10 cellular contexts compared by ENCODE assay signal in genomic region chr16:7405166-7405565, GRCh38.
DNase-seq lines count a peak whose midpoint lies in the region; ATAC-seq and TF ChIP-seq lines count a peak whose summit lies in the region.
"Had no signal": no experiment of that assay in that cellular context is flagged by ENCODE, and none has a peak within 500 bp of the region (broad histone marks: within the 10 kb centered on the region; RNA-seq: fewer than 3 reads in every experiment).

No MANE protein-coding gene starts in this region.

- no peak for TF ChIP-seq EP300 in suprapubic skin (IDR thresholded peaks at IDR 0.05)

- POLR2A ChIA-PET in naive thymus-derived CD8-positive, alpha-beta T cell (lab: Charles Lee) = no interaction called here
- POLR2A ChIA-PET in activated CD4-positive, alpha-beta T cell treated with anti-CD3 and anti-CD28 coated beads for 36 hours (lab: Charles Lee) = no interaction called here

- DNase-seq in NCI-H2029 (lab: John Stamatoyannopoulos, UW) = peak; percentile 57
- peak; percentile 18 to 87 (median 73) for DNase-seq in dorsolateral prefrontal cortex
- DNase-seq in myocyte (ENCODE audit: low read depth) = peak; percentile 79
- DNase-seq in naive thymus-derived CD8-positive, alpha-beta T cell = no peak
- no peak for DNase-seq in activated CD4-positive, alpha-beta T cell treated with anti-CD3 and anti-CD28 coated beads for 36 hours
- no peak for DNase-seq in suprapubic skin (ENCODE audit: low spot score in 2 of 2)
- DNase-seq: activated naive CD8-positive, alpha-beta T cell treated with anti-CD3 and anti-CD28 coated beads for 36 hours; CD4-positive, alpha-beta memory T cell had no signal

- H3K27ac ChIP-seq in C4-2B (no peak overlapping the region), dorsolateral prefrontal cortex (peak overlapping the region in 11 of 59 donors; percentile 13 to 71 (median 34)), suprapubic skin (no peak overlapping the region)

- H3K27ac Mint-ChIP-seq in naive thymus-derived CD8-positive, alpha-beta T cell = no peak overlapping the region
- H3K27ac Mint-ChIP-seq in activated CD4-positive, alpha-beta T cell treated with anti-CD3 and anti-CD28 coated beads for 36 hours = no peak overlapping the region
- H3K27ac Mint-ChIP-seq: activated naive CD8-positive, alpha-beta T cell treated with anti-CD3 and anti-CD28 coated beads for 36 hours had no signal

- TF ChIP-seq POLR2A in suprapubic skin (IDR thresholded peaks at IDR 0.05) = no peak

- H3K4me3 ChIP-seq in dorsolateral prefrontal cortex (peak overlapping the region in 10 of 59 donors; percentile 6 to 44 (median 17)), suprapubic skin (no peak overlapping the region)

- intact Hi-C loops in dorsolateral prefrontal cortex (cut with DNase I) = no loop called here
- intact Hi-C loops in activated CD4-positive, alpha-beta T cell treated with anti-CD3 and anti-CD28 coated beads for 36 hours (cut with DNase I, micrococcal nuclease) = no loop called here

- TF ChIP-seq CTCF in C4-2B (conservative IDR thresholded peaks at IDR 0.05) (peak; percentile 47), dorsolateral prefrontal cortex (IDR thresholded peaks at IDR 0.05 in 54 of 56, conservative IDR thresholded peaks at IDR 0.05 in 2 of 56; ENCODE audit: low read depth in 1 of 56, partially characterized antibody in 56 of 56) (peak in 48 of 56 donors; percentile 15 to 60 (median 41)), suprapubic skin (IDR thresholded peaks at IDR 0.05) (peak in 1 of 2 donors; percentile 45)

- peaks cover 0 to 4% (median 0%) of the 10 kb centered on the region in 5 donors for H3K27me3 Mint-ChIP-seq in naive thymus-derived CD8-positive, alpha-beta T cell
- no peaks in the 10 kb centered on the region for H3K27me3 Mint-ChIP-seq in activated CD4-positive, alpha-beta T cell treated with anti-CD3 and anti-CD28 coated beads for 36 hours
- H3K27me3 Mint-ChIP-seq: activated naive CD8-positive, alpha-beta T cell treated with anti-CD3 and anti-CD28 coated beads for 36 hours; CD4-positive, alpha-beta memory T cell had no signal

- 31% methylated on average over 13 of the region's 16 CpGs for WGBS in suprapubic skin

- no peak for ATAC-seq in naive thymus-derived CD8-positive, alpha-beta T cell
- ATAC-seq in activated CD4-positive, alpha-beta T cell treated with anti-CD3 and anti-CD28 coated beads for 36 hours = no peak
- no peak for ATAC-seq in GM19467 (IDR thresholded peaks at IDR 0.05; ENCODE audit: unreplicated experiment)

- no peaks in the 10 kb centered on the region for H3K4me1 Mint-ChIP-seq in naive thymus-derived CD8-positive, alpha-beta T cell
- no peaks in the 10 kb centered on the region for H3K4me1 Mint-ChIP-seq in activated CD4-positive, alpha-beta T cell treated with anti-CD3 and anti-CD28 coated beads for 36 hours
- H3K4me1 Mint-ChIP-seq: activated naive CD8-positive, alpha-beta T cell treated with anti-CD3 and anti-CD28 coated beads for 36 hours; CD4-positive, alpha-beta memory T cell had no signal

- H3K36me3 ChIP-seq in suprapubic skin = no peaks in the 10 kb centered on the region

- no peak overlapping the region for H3K4me3 Mint-ChIP-seq in naive thymus-derived CD8-positive, alpha-beta T cell
- no peak overlapping the region for H3K4me3 Mint-ChIP-seq in activated CD4-positive, alpha-beta T cell treated with anti-CD3 and anti-CD28 coated beads for 36 hours
- H3K4me3 Mint-ChIP-seq: activated naive CD8-positive, alpha-beta T cell treated with anti-CD3 and anti-CD28 coated beads for 36 hours; CD4-positive, alpha-beta memory T cell had no signal

- CTCF ChIA-PET in activated CD4-positive, alpha-beta T cell treated with anti-CD3 and anti-CD28 coated beads for 36 hours (lab: Charles Lee) = no interaction called here

- no peaks in the 10 kb centered on the region for H3K36me3 Mint-ChIP-seq in naive thymus-derived CD8-positive, alpha-beta T cell
- H3K36me3 Mint-ChIP-seq in activated CD4-positive, alpha-beta T cell treated with anti-CD3 and anti-CD28 coated beads for 36 hours (ENCODE audit: low read depth) = peaks cover 1% of the 10 kb centered on the region
- H3K36me3 Mint-ChIP-seq: activated naive CD8-positive, alpha-beta T cell treated with anti-CD3 and anti-CD28 coated beads for 36 hours had no signal

- H3K27me3 ChIP-seq in dorsolateral prefrontal cortex = peaks cover 0 to 22% (median 0%) of the 10 kb centered on the region in 45 donors
- H3K27me3 ChIP-seq in suprapubic skin = peaks cover 3% of the 10 kb centered on the region

- H3K9me3 ChIP-seq in suprapubic skin = no peaks in the 10 kb centered on the region

- peaks cover 8% of the 10 kb centered on the region for H3K4me1 ChIP-seq in suprapubic skin

- peaks cover 0 to 16% (median 7%) of the 10 kb centered on the region in 9 donors for H3K9me3 Mint-ChIP-seq in naive thymus-derived CD8-positive, alpha-beta T cell
- peaks cover 2% of the 10 kb centered on the region for H3K9me3 Mint-ChIP-seq in activated CD4-positive, alpha-beta T cell treated with anti-CD3 and anti-CD28 coated beads for 36 hours (ENCODE audit: low read depth)

Comparison
In these comparisons a context has a peak if more than half of its experiments do, and no peak if none do; other contexts are left out.
1. DNase-seq: peak in NCI-H2029 (single experiment), dorsolateral prefrontal cortex (10 of 10) and myocyte (single experiment); none in naive thymus-derived CD8-positive, alpha-beta T cell (0 of 10), activated CD4-positive, alpha-beta T cell treated with anti-CD3 and anti-CD28 coated beads for 36 hours (single experiment) and suprapubic skin (0 of 2).